Comparison of ENCODE assay signal across 28 cellular contexts in genomic region chr18:24841536-24841935, GRCh38.
"Had no signal": no experiment of that assay in that cellular context is flagged by ENCODE, and none has a peak within 500 bp of the region (broad histone marks: within the 10 kb centered on the region; RNA-seq: fewer than 3 reads in every experiment).

No MANE protein-coding gene starts in this region.

- H3K27me3 ChIP-seq: ascending aorta, breast epithelium, cardiac muscle cell, colonic mucosa had no signal

- ATAC-seq: activated naive CD4-positive, alpha-beta T cell treated with anti-CD3 and anti-CD28 coated beads, Interleukin-2, amount 50 U/mL, for 72 hours; activated T-cell treated with anti-CD3 and anti-CD28 coated beads, Interleukin-2, amount 50 U/mL, for 72 hours; WTC11 had no signal

- H3K27ac ChIP-seq: ascending aorta, breast epithelium, cardiac muscle cell, colonic mucosa, epithelial cell of prostate, esophagus squamous epithelium, VCaP had no signal

- H3K36me3 ChIP-seq: ascending aorta, breast epithelium, cardiac muscle cell, colonic mucosa, esophagus squamous epithelium had no signal

- H3K4me3 ChIP-seq: ascending aorta, breast epithelium, cardiac muscle cell, colonic mucosa, esophagus squamous epithelium had no signal

- DNase-seq: activated CD4-positive, alpha-beta memory T cell treated with anti-CD3 and anti-CD28 coated beads, Interleukin-2, amount 10 ng/mL, durations not matched to agents 7 days and 5 days; activated CD4-positive, alpha-beta T cell treated with anti-CD3 and anti-CD28 coated beads for 1 hour; activated CD4-positive, alpha-beta T cell treated with anti-CD3 and anti-CD28 coated beads for 4 hours; activated CD4-positive, alpha-beta T cell treated with anti-CD3 and anti-CD28 coated beads, Interleukin-2, amount 10 ng/mL, durations not matched to agents 7 days and 5 days; activated CD4-positive, alpha-beta T cell treated with anti-CD3 and anti-CD28 coated beads, Interleukin-2, amount 50 U/mL, for 4 hours; activated CD8-positive, alpha-beta memory T cell treated with anti-CD3 and anti-CD28 coated beads, Interleukin-2, amount 50 U/mL, for 48 hours; activated gamma-delta T cell; activated naive CD4-positive, alpha-beta T cell; activated naive CD4-positive, alpha-beta T cell treated with anti-CD3 and anti-CD28 coated beads, Interleukin-2, amount 10 ng/mL, durations not matched to agents 7 days and 5 days; activated naive CD8-positive, alpha-beta T cell treated with anti-CD3 and anti-CD28 coated beads, Interleukin-2, amount 10 ng/mL, durations not matched to agents 7 days and 5 days; activated T-cell treated with anti-CD3 and anti-CD28 coated beads for 4 hours; activated T-cell treated with anti-CD3 and anti-CD28 coated beads, Interleukin-2, amount 50 U/mL, for 24 hours; activated T-cell treated with anti-CD3 and anti-CD28 coated beads, Interleukin-2, amount 50 U/mL, for 72 hours; central memory CD4-positive, alpha-beta T cell; cerebellar nuclear complex; colonic mucosa; effector CD8-positive, alpha-beta T cell; esophagus squamous epithelium; foreskin fibroblast; head of caudate nucleus; T-helper 2 cell had no signal

- H3K9me3 ChIP-seq: ascending aorta, breast epithelium, colonic mucosa, esophagus squamous epithelium had no signal

- H3K4me1 ChIP-seq: ascending aorta, breast epithelium, colonic mucosa had no signal
